ENCODE assay signal across 2 cellular contexts in the genomic region with DNA sequence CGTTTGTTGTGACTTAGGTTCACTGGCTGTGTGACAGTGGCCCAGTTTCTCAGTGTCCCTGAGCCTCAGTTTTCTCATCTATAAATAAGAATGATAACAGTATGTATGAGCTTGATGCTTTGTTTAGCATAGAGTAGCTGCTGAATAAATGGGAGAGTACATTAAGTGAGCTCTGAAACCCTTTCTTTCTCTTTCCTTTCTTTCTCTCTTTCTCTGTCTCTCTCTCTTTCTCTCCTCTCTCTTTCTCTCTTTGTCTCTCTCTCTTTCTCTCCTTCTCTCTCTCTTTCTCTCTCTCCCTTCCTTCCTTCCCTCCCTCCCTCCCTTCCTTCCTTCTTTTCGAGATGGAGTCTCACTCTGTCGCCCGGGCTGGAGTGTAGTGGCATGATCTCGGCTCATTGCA.
TF ChIP-seq lines count a peak whose summit lies in the region.

No MANE protein-coding gene starts in this region.

TF ChIP-seq in SK-N-SH, 30 proteins besides CTCF, POLR2A, EP300 and RAD21 (continued from another document):
- TF ChIP-seq SIN3A (IDR thresholded peaks at IDR 0.05; ENCODE audit: borderline replicate concordance, low read depth, low read length) (no peak), MXI1 (IDR thresholded peaks at IDR 0.05; ENCODE audit: low read depth, low read length) (no peak), YY1 (IDR thresholded peaks at IDR 0.05; ENCODE audit: low read depth) (no peak), SMC3 (IDR thresholded peaks at IDR 0.05; ENCODE audit: low read depth, low read length) (no peak), TEAD4 (IDR thresholded peaks at IDR 0.05; ENCODE audit: borderline replicate concordance, insufficient read depth) (no peak), RCOR1 (IDR thresholded peaks at IDR 0.05; ENCODE audit: low read length) (no peak), FOXJ3 (CRISPR knock-in tag; IDR thresholded peaks at IDR 0.05) (no peak)
- TF ChIP-seq, protein P1, sequence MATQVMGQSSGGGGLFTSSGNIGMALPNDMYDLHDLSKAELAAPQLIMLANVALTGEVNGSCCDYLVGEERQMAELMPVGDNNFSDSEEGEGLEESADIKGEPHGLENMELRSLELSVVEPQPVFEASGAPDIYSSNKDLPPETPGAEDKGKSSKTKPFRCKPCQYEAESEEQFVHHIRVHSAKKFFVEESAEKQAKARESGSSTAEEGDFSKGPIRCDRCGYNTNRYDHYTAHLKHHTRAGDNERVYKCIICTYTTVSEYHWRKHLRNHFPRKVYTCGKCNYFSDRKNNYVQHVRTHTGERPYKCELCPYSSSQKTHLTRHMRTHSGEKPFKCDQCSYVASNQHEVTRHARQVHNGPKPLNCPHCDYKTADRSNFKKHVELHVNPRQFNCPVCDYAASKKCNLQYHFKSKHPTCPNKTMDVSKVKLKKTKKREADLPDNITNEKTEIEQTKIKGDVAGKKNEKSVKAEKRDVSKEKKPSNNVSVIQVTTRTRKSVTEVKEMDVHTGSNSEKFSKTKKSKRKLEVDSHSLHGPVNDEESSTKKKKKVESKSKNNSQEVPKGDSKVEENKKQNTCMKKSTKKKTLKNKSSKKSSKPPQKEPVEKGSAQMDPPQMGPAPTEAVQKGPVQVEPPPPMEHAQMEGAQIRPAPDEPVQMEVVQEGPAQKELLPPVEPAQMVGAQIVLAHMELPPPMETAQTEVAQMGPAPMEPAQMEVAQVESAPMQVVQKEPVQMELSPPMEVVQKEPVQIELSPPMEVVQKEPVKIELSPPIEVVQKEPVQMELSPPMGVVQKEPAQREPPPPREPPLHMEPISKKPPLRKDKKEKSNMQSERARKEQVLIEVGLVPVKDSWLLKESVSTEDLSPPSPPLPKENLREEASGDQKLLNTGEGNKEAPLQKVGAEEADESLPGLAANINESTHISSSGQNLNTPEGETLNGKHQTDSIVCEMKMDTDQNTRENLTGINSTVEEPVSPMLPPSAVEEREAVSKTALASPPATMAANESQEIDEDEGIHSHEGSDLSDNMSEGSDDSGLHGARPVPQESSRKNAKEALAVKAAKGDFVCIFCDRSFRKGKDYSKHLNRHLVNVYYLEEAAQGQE (IDR thresholded peaks at IDR 0.05; ENCODE audit: low read depth, low read length): no peak
- TF ChIP-seq, protein P2, sequence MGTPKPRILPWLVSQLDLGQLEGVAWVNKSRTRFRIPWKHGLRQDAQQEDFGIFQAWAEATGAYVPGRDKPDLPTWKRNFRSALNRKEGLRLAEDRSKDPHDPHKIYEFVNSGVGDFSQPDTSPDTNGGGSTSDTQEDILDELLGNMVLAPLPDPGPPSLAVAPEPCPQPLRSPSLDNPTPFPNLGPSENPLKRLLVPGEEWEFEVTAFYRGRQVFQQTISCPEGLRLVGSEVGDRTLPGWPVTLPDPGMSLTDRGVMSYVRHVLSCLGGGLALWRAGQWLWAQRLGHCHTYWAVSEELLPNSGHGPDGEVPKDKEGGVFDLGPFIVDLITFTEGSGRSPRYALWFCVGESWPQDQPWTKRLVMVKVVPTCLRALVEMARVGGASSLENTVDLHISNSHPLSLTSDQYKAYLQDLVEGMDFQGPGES (IDR thresholded peaks at IDR 0.05; ENCODE audit: low read depth, low read length): no peak
- TF ChIP-seq, protein P3, sequence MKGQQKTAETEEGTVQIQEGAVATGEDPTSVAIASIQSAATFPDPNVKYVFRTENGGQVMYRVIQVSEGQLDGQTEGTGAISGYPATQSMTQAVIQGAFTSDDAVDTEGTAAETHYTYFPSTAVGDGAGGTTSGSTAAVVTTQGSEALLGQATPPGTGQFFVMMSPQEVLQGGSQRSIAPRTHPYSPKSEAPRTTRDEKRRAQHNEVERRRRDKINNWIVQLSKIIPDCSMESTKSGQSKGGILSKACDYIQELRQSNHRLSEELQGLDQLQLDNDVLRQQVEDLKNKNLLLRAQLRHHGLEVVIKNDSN (IDR thresholded peaks at IDR 0.05; ENCODE audit: borderline replicate concordance, low read depth): no peak
- TF ChIP-seq, protein P4, sequence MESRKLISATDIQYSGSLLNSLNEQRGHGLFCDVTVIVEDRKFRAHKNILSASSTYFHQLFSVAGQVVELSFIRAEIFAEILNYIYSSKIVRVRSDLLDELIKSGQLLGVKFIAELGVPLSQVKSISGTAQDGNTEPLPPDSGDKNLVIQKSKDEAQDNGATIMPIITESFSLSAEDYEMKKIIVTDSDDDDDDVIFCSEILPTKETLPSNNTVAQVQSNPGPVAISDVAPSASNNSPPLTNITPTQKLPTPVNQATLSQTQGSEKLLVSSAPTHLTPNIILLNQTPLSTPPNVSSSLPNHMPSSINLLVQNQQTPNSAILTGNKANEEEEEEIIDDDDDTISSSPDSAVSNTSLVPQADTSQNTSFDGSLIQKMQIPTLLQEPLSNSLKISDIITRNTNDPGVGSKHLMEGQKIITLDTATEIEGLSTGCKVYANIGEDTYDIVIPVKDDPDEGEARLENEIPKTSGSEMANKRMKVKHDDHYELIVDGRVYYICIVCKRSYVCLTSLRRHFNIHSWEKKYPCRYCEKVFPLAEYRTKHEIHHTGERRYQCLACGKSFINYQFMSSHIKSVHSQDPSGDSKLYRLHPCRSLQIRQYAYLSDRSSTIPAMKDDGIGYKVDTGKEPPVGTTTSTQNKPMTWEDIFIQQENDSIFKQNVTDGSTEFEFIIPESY (IDR thresholded peaks at IDR 0.05; ENCODE audit: borderline replicate concordance, low read depth): no peak

TF ChIP-seq in SK-N-SH treated with all-trans-retinoic acid at 6 μM for 48 hours, 23 proteins besides CTCF, POLR2A, EP300 and RAD21 (continued from another document):
- no peak for TF ChIP-seq ISL1 (CRISPR knock-in tag; IDR thresholded peaks at IDR 0.05)
- TF ChIP-seq RARB (CRISPR knock-in tag; IDR thresholded peaks at IDR 0.05): no peak
- TF ChIP-seq, protein P5, sequence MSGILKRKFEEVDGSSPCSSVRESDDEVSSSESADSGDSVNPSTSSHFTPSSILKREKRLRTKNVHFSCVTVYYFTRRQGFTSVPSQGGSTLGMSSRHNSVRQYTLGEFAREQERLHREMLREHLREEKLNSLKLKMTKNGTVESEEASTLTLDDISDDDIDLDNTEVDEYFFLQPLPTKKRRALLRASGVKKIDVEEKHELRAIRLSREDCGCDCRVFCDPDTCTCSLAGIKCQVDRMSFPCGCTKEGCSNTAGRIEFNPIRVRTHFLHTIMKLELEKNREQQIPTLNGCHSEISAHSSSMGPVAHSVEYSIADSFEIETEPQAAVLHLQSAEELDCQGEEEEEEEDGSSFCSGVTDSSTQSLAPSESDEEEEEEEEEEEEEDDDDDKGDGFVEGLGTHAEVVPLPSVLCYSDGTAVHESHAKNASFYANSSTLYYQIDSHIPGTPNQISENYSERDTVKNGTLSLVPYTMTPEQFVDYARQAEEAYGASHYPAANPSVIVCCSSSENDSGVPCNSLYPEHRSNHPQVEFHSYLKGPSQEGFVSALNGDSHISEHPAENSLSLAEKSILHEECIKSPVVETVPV (CRISPR knock-in tag; IDR thresholded peaks at IDR 0.05): no peak
- TF ChIP-seq TOX (CRISPR knock-in tag; IDR thresholded peaks at IDR 0.05; ENCODE audit: borderline replicate concordance): no peak
- TF ChIP-seq SNAI2 (CRISPR knock-in tag; IDR thresholded peaks at IDR 0.05): no peak
- TF ChIP-seq ZC3H10 (CRISPR knock-in tag; IDR thresholded peaks at IDR 0.05): no peak
- TF ChIP-seq, protein P6, sequence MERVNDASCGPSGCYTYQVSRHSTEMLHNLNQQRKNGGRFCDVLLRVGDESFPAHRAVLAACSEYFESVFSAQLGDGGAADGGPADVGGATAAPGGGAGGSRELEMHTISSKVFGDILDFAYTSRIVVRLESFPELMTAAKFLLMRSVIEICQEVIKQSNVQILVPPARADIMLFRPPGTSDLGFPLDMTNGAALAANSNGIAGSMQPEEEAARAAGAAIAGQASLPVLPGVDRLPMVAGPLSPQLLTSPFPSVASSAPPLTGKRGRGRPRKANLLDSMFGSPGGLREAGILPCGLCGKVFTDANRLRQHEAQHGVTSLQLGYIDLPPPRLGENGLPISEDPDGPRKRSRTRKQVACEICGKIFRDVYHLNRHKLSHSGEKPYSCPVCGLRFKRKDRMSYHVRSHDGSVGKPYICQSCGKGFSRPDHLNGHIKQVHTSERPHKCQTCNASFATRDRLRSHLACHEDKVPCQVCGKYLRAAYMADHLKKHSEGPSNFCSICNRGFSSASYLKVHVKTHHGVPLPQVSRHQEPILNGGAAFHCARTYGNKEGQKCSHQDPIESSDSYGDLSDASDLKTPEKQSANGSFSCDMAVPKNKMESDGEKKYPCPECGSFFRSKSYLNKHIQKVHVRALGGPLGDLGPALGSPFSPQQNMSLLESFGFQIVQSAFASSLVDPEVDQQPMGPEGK (CRISPR knock-in tag; IDR thresholded peaks at IDR 0.05; ENCODE audit: borderline replicate concordance): no peak
- TF ChIP-seq CSDC2 (CRISPR knock-in tag; IDR thresholded peaks at IDR 0.05): no peak
